In genomic region chr2:196931555-196931954, GRCh38 we compare ENCODE assay signal across 20 cellular contexts. TPM values are rescaled to one million over a fixed set of nuclear protein-coding genes. Genes with fewer than 3 reads are reported as not detected.
DNase-seq lines count a peak whose midpoint lies in the region; ATAC-seq, FAIRE-seq and TF ChIP-seq lines count a peak whose summit lies in the region.
"Had no signal": no experiment of that assay in that cellular context is flagged by ENCODE, and none has a peak within 500 bp of the region (broad histone marks: within the 10 kb centered on the region; RNA-seq: fewer than 3 reads in every experiment).

No MANE protein-coding gene starts in this region.

- 56% methylated on average over 2 of the region's 2 CpGs for WGBS in mammary epithelial cell (ENCODE audit: low coverage, missing lambda C conversion rate)

- in situ Hi-C loops in mammary epithelial cell (cut with MboI; ENCODE audit: low sequenced_read_pairs in 2 of 2), result no loop called here

- peak; percentile 52 for ATAC-seq in esophagus mucosa
- ATAC-seq: CD8-positive, alpha-beta T cell; GM23338; HCT116 had no signal

- no peak overlapping the region for H3K27ac ChIP-seq in mammary epithelial cell (ENCODE audit: insufficient read depth, low read depth, low read length)
- no peak overlapping the region for H3K27ac ChIP-seq in breast epithelium
- H3K27ac ChIP-seq in keratinocyte (ENCODE audit: control insufficient read depth, insufficient read depth, low read length), result no peak overlapping the region
- no peak overlapping the region for H3K27ac ChIP-seq in coronary artery
- H3K27ac ChIP-seq: 22Rv1, BLaER1, C4-2B had no signal

- no peak for TF ChIP-seq CTCF in mammary epithelial cell (conservative IDR thresholded peaks at IDR 0.05 in 1 of 2, IDR thresholded peaks at IDR 0.05 in 1 of 2; ENCODE audit: extremely low read depth in 1 of 2, insufficient read depth in 1 of 2, low read depth in 1 of 2, low read length in 2 of 2)
- TF ChIP-seq CTCF in breast epithelium (IDR thresholded peaks at IDR 0.05), result no peak
- no peak for TF ChIP-seq CTCF in keratinocyte (optimal IDR thresholded peaks at IDR 0.05 in 1 of 3, IDR thresholded peaks at IDR 0.05 in 1 of 3, conservative IDR thresholded peaks at IDR 0.05 in 1 of 3; ENCODE audit: extremely low read depth in 1 of 3, insufficient read depth in 2 of 3, low read length in 3 of 3)
- no peak for TF ChIP-seq CTCF in coronary artery (IDR thresholded peaks at IDR 0.05)

- H3K79me2 ChIP-seq in mammary epithelial cell (ENCODE audit: insufficient read depth, low read length) (no peaks in the 10 kb centered on the region), keratinocyte (ENCODE audit: control insufficient read depth, insufficient read depth, low read length) (no peaks in the 10 kb centered on the region)

- DNase-seq in mammary epithelial cell, result no peak
- no peak for DNase-seq in breast epithelium (ENCODE audit: low spot score in 2 of 2)
- DNase-seq in keratinocyte (ENCODE audit: low read depth, low spot score), result no peak
- DNase-seq in EL, result no peak
- no peak for DNase-seq in coronary artery (ENCODE audit: low spot score)
- DNase-seq in ecto neural progenitor cell (ENCODE audit: low spot score), result no peak
- DNase-seq: Caco-2; CD8-positive, alpha-beta T cell; DMS153; DND-41; GDM1; H9 had no signal

- H3K4me1 ChIP-seq in mammary epithelial cell (ENCODE audit: insufficient read depth, low read length) (peaks cover 9% of the 10 kb centered on the region), breast epithelium (no peaks in the 10 kb centered on the region), keratinocyte (ENCODE audit: control insufficient read depth, extremely low read depth, insufficient read depth, low read length) (peaks cover 13% of the 10 kb centered on the region)
- H3K4me1 ChIP-seq: BLaER1 had no signal

- H3K27me3 ChIP-seq in mammary epithelial cell (ENCODE audit: insufficient read depth, low read length) (no peaks in the 10 kb centered on the region), breast epithelium (no peaks in the 10 kb centered on the region), keratinocyte (ENCODE audit: control insufficient read depth, extremely low read depth, insufficient read depth, low read length) (no peaks in the 10 kb centered on the region)
- H3K27me3 ChIP-seq: BLaER1 had no signal

- H3K9ac ChIP-seq in mammary epithelial cell (ENCODE audit: insufficient read depth, low read length) (no peak overlapping the region), keratinocyte (ENCODE audit: control insufficient read depth, extremely low read depth, insufficient read depth, low read length) (no peak overlapping the region)
- H3K9ac ChIP-seq: BLaER1 had no signal

- H3K4me2 ChIP-seq in mammary epithelial cell (ENCODE audit: insufficient read depth, low read depth, low read length) (no peak overlapping the region), keratinocyte (ENCODE audit: control insufficient read depth, extremely low read depth, insufficient read depth, low read depth, low read length) (peak overlapping the region; percentile 68)
- H3K4me2 ChIP-seq: BLaER1, GM23338 had no signal

- H2AFZ ChIP-seq in mammary epithelial cell (ENCODE audit: low read depth, low read length) (peak overlapping the region; percentile 46), keratinocyte (ENCODE audit: control insufficient read depth, low read length) (peak overlapping the region; percentile 81)
- H2AFZ ChIP-seq: GM23338 had no signal

- intact Hi-C loops in mammary epithelial cell (cut with micrococcal nuclease), result no loop called here
- intact Hi-C loops in breast epithelium (cut with DNase I; ENCODE audit: low total_unique reads), result no loop called here

- H4K20me1 ChIP-seq in mammary epithelial cell (ENCODE audit: insufficient read depth, low read length) (no peaks in the 10 kb centered on the region), keratinocyte (ENCODE audit: control insufficient read depth, extremely low read depth, insufficient read depth, low read length) (no peaks in the 10 kb centered on the region)
- H4K20me1 ChIP-seq: BLaER1 had no signal

- H3K9me1 ChIP-seq in keratinocyte (ENCODE audit: control insufficient read depth, extremely low read depth, insufficient read depth, low read length), result no peaks in the 10 kb centered on the region

- CTCF ChIA-PET in mammary epithelial cell (lab: Charles Lee; ENCODE audit: low non-redundant PET), result no interaction called here

- H3K36me3 ChIP-seq in mammary epithelial cell (ENCODE audit: insufficient read depth, low read length), result no peaks in the 10 kb centered on the region
- H3K36me3 ChIP-seq in breast epithelium, result no peaks in the 10 kb centered on the region
- H3K36me3 ChIP-seq in keratinocyte (ENCODE audit: control insufficient read depth in 2 of 2, extremely low read depth in 1 of 2, insufficient read depth in 2 of 2, low read length in 2 of 2), result no peaks in the 10 kb centered on the region
- H3K36me3 ChIP-seq: BLaER1 had no signal

- H3K9me3 ChIP-seq in mammary epithelial cell (replicated peaks; ENCODE audit: insufficient read depth, low read length), result no peaks in the 10 kb centered on the region
- no peaks in the 10 kb centered on the region for H3K9me3 ChIP-seq in breast epithelium
- H3K9me3 ChIP-seq in keratinocyte (ENCODE audit: control insufficient read depth, low read depth, low read length), result no peaks in the 10 kb centered on the region
- H3K9me3 ChIP-seq: BLaER1, Caco-2 had no signal

- FAIRE-seq in keratinocyte (lab: Jason Lieb, UNC), result peak; percentile 70
- FAIRE-seq: A204.1, GM12878 had no signal

- BruUV-seq in mammary epithelial cell (replicated peaks; lab: Mats Ljungman, UMichigan), result no TSS peak

- no peak for TF ChIP-seq POLR2A in breast epithelium (IDR thresholded peaks at IDR 0.05)

- H3K4me3 ChIP-seq in mammary epithelial cell (replicated peaks in 1 of 3; ENCODE audit: insufficient read depth in 1 of 3, low read depth in 2 of 3, low read length in 3 of 3) (no peak overlapping the region), breast epithelium (no peak overlapping the region), keratinocyte (ENCODE audit: control insufficient read depth in 2 of 3, extremely low read depth in 1 of 3, insufficient read depth in 2 of 3, low read depth in 1 of 3, low read length in 3 of 3) (peak overlapping the region in 1 of 3 experiments; percentile 41), coronary artery (no peak overlapping the region)
- H3K4me3 ChIP-seq: BLaER1, GM12878, GM23338 had no signal

- dilution Hi-C loops in mammary epithelial cell (cut with HindIII; ENCODE audit: low sequenced_read_pairs) (no loop called here), keratinocyte (cut with MboI; ENCODE audit: extremely low pct_ligation_motif_present, low sequenced_read_pairs) (no loop called here)

RNA-seq across cellular contexts. Expression of gene PGAP1, which starts 5.0 kb away (rescaled TPM):
- total RNA-seq in mammary epithelial cell (10 to 100 TPM; 13.7 to 21.3 TPM), breast epithelium (10 to 100 TPM in 2 of 3 donors, 1 to 10 TPM in 1; 7.2 to 27.1 (median 16.1) TPM), esophagus mucosa (10.5 TPM)
- polyA plus RNA-seq in mammary epithelial cell (3.0 TPM), keratinocyte (4.4 to 7.1 TPM (median 5.6 TPM) in 3 replicates)
- polyA minus RNA-seq in mammary epithelial cell (4.2 TPM), keratinocyte (2.4 to 21.0 TPM (median 14.9 TPM) in 3 replicates)
- polyA plus RNA-seq in keratinocyte (2011; ENCODE audit: low read depth), result 3.5 TPM
- 1.2 and 3.0 TPM in 2 replicates for polyA plus RNA-seq in keratinocyte (2011; cell fraction: cytosol; rRNA removed)
- polyA plus RNA-seq in keratinocyte (2011; cell fraction: nucleus; rRNA removed), result 13.1 and 15.2 TPM in 2 replicates
- 2.7 and 3.7 TPM in 2 replicates for polyA plus RNA-seq in keratinocyte (2012; ENCODE audit: low replicate concordance)
- 6.7 TPM for polyA minus RNA-seq in keratinocyte (2011; cell fraction: cytosol; rRNA and poly(A)+ RNA removed)
- polyA minus RNA-seq in keratinocyte (2011; cell fraction: nucleus; rRNA and poly(A)+ RNA removed), result 22.7 and 55.8 TPM in 2 replicates
